Comparison of ENCODE assay signal across 8 cellular contexts in genomic region chr9:134065720-134066419, GRCh38. TPM values are rescaled to one million over a fixed set of nuclear protein-coding genes. Genes with fewer than 3 reads are reported as not detected.
DNase-seq lines count a peak whose midpoint lies in the region; TF ChIP-seq lines count a peak whose summit lies in the region.

No MANE protein-coding gene starts in this region.

- no peak overlapping the region for H2AFZ ChIP-seq in neural cell (ENCODE audit: low read depth, low read length)

- WGBS in thyroid gland, 2 donors: 10 to 16% methylated on average over 20 to 23 of the region's 23 CpGs

- H3K36me3 ChIP-seq in neural cell (ENCODE audit: insufficient read depth, low read length): no peaks in the 10 kb centered on the region
- no peaks in the 10 kb centered on the region for H3K36me3 ChIP-seq in thyroid gland

- H3F3A ChIP-seq in neural cell (ENCODE audit: insufficient read depth, low read length, poor library complexity, severe bottlenecking): no peaks in the 10 kb centered on the region

- H3K9ac ChIP-seq in neural cell (ENCODE audit: low read length): peak overlapping the region; percentile 87

- H3K4me1 ChIP-seq in thyroid gland: peaks cover 36 to 46% of the 10 kb centered on the region in 2 donors

- peaks cover 44% of the 10 kb centered on the region for H4K20me1 ChIP-seq in neural cell (ENCODE audit: insufficient read depth)

- H3K9me3 ChIP-seq in neural cell (ENCODE audit: low read length) (no peaks in the 10 kb centered on the region), thyroid gland (no peaks in the 10 kb centered on the region)

- H3K27ac ChIP-seq in neural cell (ENCODE audit: low read length) (peak overlapping the region; percentile 80), thyroid gland (peak overlapping the region in 2 of 3 donors; percentile 4 to 48)

- no peak for TF ChIP-seq EP300 in neural cell (conservative IDR thresholded peaks at IDR 0.05; ENCODE audit: poor library complexity, severe bottlenecking)

- H3K4me2 ChIP-seq in neural cell (ENCODE audit: low read length): peak overlapping the region; percentile 97

- TF ChIP-seq CTCF in epithelial cell of proximal tubule (conservative IDR thresholded peaks at IDR 0.05; ENCODE audit: low read depth, low read length) (no peak), neural cell (IDR thresholded peaks at IDR 0.05; ENCODE audit: poor library complexity, severe bottlenecking) (no peak), thyroid gland (IDR thresholded peaks at IDR 0.05) (no peak)

- no peaks in the 10 kb centered on the region for H3K9me2 ChIP-seq in neural cell (ENCODE audit: insufficient read depth, low read length)

- intact Hi-C loops in thyroid gland (cut with DNase I): loop anchor here (5.0 to 10.0 kb wide), 2 partner anchors 39 to 69 kb away; partner anchors contain the start of genes BRD3OS and WDR5

- TF ChIP-seq RAD21 in neural cell (conservative IDR thresholded peaks at IDR 0.05): no peak

- TF ChIP-seq POLR2A in thyroid gland (IDR thresholded peaks at IDR 0.05): no peak

- peak; percentile 25 for DNase-seq in DMS79 treated with DMSO at 0.1 percent for 48 hours (lab: John Stamatoyannopoulos, UW)
- DNase-seq in DMS79 (lab: John Stamatoyannopoulos, UW): no peak
- DNase-seq in MV-4-11 (lab: John Stamatoyannopoulos, UW): peak; percentile 76
- peak; percentile 81 for DNase-seq in activated CD8-positive, alpha-beta memory T cell treated with anti-CD3 and anti-CD28 coated beads for 24 hours
- no peak for DNase-seq in epithelial cell of proximal tubule (ENCODE audit: low read depth)
- DNase-seq in thyroid gland: peak; percentile 24 to 39
- no peak for DNase-seq in NCI-H1105 (lab: John Stamatoyannopoulos, UW)

- H3K27me3 ChIP-seq in neural cell (ENCODE audit: insufficient read depth, low read depth, low read length) (no peaks in the 10 kb centered on the region), thyroid gland (no peaks in the 10 kb centered on the region)

- peaks cover 62% of the 10 kb centered on the region for H3K79me2 ChIP-seq in neural cell (replicated peaks; ENCODE audit: insufficient read depth, low read length)

- H3K4me3 ChIP-seq in epithelial cell of proximal tubule (ENCODE audit: low read depth, low read length): peak overlapping the region; percentile 95
- peak overlapping the region; percentile 92 for H3K4me3 ChIP-seq in neural cell (ENCODE audit: low read length)
- peak overlapping the region in 2 of 3 donors; percentile 58 to 63 for H3K4me3 ChIP-seq in thyroid gland (replicated peaks in 1 of 3)

TF ChIP-seq in neural cell, 6 proteins besides CTCF, POLR2A, EP300 and RAD21:
- TF ChIP-seq POLR2AphosphoS5 (IDR thresholded peaks at IDR 0.05) (no peak), TAF1 (IDR thresholded peaks at IDR 0.05; ENCODE audit: low read depth) (no peak), EZH2 (IDR thresholded peaks at IDR 0.05; ENCODE audit: borderline replicate concordance, insufficient read depth, low read length, poor library complexity, severe bottlenecking) (no peak), MXI1 (conservative IDR thresholded peaks at IDR 0.05; ENCODE audit: poor library complexity, severe bottlenecking) (no peak), REST (IDR thresholded peaks at IDR 0.05; ENCODE audit: borderline replicate concordance) (no peak), SMC3 (conservative IDR thresholded peaks at IDR 0.05; ENCODE audit: poor library complexity) (no peak)
TF ChIP-seq in neural cell: peak in this region for 0.

RNA-seq across cellular contexts. Expression of gene BRD3, which starts 2.0 kb away (rescaled TPM):
- total RNA-seq in epithelial cell of proximal tubule (16.6 and 19.9 TPM in 2 replicates), thyroid gland (10 to 100 TPM; 21.6 to 42.7 (median 28.7) TPM)
- 17.6 and 27.3 TPM in 2 replicates for polyA plus RNA-seq in neural cell
- 25.1 and 33.9 TPM in 2 replicates for polyA minus RNA-seq in neural cell

RNA-seq across cellular contexts. Expression of gene BRD3OS, which starts 40.6 kb away (rescaled TPM):
- total RNA-seq in epithelial cell of proximal tubule (14.1 and 22.7 TPM in 2 replicates), thyroid gland (10 to 100 TPM; 26.4 to 29.3 (median 27.2) TPM)
- 49.5 and 55.7 TPM in 2 replicates for polyA plus RNA-seq in neural cell
- polyA minus RNA-seq in neural cell: 36.0 and 38.0 TPM in 2 replicates

Comparison
In these comparisons a context has a peak if more than half of its experiments do, and no peak if none do; other contexts are left out.
1. DNase-seq: peak in DMS79 treated with DMSO at 0.1 percent for 48 hours (single experiment), MV-4-11 (single experiment), activated CD8-positive, alpha-beta memory T cell treated with anti-CD3 and anti-CD28 coated beads for 24 hours (single experiment) and thyroid gland (2 of 2); none in DMS79 (single experiment), epithelial cell of proximal tubule (single experiment) and NCI-H1105 (single experiment).
2. Peak in every context shown above with its lines, with median percentiles within 50 percentile points of each other: H3K4me3 ChIP-seq.